ENCODE assay signal across 1 cellular context in the genomic region with DNA sequence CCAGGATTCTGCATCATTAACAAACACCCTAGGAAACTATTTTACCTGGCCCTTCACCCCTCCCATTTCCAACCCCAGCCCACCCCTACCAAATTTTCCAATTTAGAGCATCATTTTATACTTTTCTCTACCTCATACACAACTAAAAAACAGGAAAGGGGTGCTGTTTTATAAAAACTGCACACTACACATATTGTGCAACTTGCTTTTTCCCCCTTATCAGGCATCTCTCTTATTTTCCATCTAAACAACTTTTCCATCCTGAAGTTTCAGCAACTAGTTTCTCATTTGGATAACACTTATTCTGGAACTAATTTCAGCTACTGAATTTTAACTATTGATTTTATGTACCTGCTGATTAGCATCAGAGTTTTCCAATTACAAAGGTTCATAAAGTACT.
TF ChIP-seq lines count a peak whose summit lies in the region.

No MANE protein-coding gene starts in this region.

TF ChIP-seq in GM23338, 12 proteins besides CTCF, POLR2A, EP300 and RAD21 (continued from another document):
- TF ChIP-seq, protein P1, sequence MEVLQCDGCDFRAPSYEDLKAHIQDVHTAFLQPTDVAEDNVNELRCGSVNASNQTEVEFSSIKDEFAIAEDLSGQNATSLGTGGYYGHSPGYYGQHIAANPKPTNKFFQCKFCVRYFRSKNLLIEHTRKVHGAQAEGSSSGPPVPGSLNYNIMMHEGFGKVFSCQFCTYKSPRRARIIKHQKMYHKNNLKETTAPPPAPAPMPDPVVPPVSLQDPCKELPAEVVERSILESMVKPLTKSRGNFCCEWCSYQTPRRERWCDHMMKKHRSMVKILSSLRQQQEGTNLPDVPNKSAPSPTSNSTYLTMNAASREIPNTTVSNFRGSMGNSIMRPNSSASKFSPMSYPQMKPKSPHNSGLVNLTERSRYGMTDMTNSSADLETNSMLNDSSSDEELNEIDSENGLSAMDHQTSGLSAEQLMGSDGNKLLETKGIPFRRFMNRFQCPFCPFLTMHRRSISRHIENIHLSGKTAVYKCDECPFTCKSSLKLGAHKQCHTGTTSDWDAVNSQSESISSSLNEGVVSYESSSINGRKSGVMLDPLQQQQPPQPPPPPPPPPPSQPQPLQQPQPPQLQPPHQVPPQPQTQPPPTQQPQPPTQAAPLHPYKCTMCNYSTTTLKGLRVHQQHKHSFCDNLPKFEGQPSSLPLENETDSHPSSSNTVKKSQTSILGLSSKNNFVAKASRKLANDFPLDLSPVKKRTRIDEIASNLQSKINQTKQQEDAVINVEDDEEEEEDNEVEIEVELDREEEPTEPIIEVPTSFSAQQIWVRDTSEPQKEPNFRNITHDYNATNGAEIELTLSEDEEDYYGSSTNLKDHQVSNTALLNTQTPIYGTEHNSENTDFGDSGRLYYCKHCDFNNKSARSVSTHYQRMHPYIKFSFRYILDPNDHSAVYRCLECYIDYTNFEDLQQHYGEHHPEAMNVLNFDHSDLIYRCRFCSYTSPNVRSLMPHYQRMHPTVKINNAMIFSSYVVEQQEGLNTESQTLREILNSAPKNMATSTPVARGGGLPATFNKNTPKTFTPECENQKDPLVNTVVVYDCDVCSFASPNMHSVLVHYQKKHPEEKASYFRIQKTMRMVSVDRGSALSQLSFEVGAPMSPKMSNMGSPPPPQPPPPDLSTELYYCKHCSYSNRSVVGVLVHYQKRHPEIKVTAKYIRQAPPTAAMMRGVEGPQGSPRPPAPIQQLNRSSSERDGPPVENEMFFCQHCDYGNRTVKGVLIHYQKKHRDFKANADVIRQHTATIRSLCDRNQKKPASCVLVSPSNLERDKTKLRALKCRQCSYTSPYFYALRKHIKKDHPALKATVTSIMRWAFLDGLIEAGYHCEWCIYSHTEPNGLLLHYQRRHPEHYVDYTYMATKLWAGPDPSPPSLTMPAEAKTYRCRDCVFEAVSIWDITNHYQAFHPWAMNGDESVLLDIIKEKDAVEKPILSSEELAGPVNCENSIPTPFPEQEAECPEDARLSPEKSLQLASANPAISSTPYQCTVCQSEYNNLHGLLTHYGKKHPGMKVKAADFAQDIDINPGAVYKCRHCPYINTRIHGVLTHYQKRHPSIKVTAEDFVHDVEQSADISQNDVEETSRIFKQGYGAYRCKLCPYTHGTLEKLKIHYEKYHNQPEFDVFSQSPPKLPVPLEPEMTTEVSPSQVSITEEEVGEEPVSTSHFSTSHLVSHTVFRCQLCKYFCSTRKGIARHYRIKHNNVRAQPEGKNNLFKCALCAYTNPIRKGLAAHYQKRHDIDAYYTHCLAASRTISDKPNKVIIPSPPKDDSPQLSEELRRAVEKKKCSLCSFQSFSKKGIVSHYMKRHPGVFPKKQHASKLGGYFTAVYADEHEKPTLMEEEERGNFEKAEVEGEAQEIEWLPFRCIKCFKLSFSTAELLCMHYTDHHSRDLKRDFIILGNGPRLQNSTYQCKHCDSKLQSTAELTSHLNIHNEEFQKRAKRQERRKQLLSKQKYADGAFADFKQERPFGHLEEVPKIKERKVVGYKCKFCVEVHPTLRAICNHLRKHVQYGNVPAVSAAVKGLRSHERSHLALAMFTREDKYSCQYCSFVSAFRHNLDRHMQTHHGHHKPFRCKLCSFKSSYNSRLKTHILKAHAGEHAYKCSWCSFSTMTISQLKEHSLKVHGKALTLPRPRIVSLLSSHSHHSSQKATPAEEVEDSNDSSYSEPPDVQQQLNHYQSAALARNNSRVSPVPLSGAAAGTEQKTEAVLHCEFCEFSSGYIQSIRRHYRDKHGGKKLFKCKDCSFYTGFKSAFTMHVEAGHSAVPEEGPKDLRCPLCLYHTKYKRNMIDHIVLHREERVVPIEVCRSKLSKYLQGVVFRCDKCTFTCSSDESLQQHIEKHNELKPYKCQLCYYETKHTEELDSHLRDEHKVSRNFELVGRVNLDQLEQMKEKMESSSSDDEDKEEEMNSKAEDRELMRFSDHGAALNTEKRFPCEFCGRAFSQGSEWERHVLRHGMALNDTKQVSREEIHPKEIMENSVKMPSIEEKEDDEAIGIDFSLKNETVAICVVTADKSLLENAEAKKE (CRISPR knock-in tag; IDR thresholded peaks at IDR 0.05) = no peak
- TF ChIP-seq EZH2phosphoT487 (IDR thresholded peaks at IDR 0.05; ENCODE audit: unreplicated experiment) (no peak), ZNF331 (CRISPR knock-in tag; IDR thresholded peaks at IDR 0.05; ENCODE audit: low read depth) (no peak), POLR2AphosphoS5 (IDR thresholded peaks at IDR 0.05; ENCODE audit: low read depth) (no peak), EZH2 (IDR thresholded peaks at IDR 0.05; ENCODE audit: low read depth, unreplicated experiment) (no peak), ZNF114 (CRISPR knock-in tag; IDR thresholded peaks at IDR 0.05) (no peak), JUNB (IDR thresholded peaks at IDR 0.05; ENCODE audit: unreplicated experiment) (no peak), NANOG (IDR thresholded peaks at IDR 0.05; ENCODE audit: borderline replicate concordance) (no peak), STAT1 (IDR thresholded peaks at IDR 0.05; ENCODE audit: unreplicated experiment) (no peak)
- TF ChIP-seq, protein P2, sequence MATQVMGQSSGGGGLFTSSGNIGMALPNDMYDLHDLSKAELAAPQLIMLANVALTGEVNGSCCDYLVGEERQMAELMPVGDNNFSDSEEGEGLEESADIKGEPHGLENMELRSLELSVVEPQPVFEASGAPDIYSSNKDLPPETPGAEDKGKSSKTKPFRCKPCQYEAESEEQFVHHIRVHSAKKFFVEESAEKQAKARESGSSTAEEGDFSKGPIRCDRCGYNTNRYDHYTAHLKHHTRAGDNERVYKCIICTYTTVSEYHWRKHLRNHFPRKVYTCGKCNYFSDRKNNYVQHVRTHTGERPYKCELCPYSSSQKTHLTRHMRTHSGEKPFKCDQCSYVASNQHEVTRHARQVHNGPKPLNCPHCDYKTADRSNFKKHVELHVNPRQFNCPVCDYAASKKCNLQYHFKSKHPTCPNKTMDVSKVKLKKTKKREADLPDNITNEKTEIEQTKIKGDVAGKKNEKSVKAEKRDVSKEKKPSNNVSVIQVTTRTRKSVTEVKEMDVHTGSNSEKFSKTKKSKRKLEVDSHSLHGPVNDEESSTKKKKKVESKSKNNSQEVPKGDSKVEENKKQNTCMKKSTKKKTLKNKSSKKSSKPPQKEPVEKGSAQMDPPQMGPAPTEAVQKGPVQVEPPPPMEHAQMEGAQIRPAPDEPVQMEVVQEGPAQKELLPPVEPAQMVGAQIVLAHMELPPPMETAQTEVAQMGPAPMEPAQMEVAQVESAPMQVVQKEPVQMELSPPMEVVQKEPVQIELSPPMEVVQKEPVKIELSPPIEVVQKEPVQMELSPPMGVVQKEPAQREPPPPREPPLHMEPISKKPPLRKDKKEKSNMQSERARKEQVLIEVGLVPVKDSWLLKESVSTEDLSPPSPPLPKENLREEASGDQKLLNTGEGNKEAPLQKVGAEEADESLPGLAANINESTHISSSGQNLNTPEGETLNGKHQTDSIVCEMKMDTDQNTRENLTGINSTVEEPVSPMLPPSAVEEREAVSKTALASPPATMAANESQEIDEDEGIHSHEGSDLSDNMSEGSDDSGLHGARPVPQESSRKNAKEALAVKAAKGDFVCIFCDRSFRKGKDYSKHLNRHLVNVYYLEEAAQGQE (IDR thresholded peaks at IDR 0.05; ENCODE audit: unreplicated experiment) = no peak
- TF ChIP-seq, protein P3, sequence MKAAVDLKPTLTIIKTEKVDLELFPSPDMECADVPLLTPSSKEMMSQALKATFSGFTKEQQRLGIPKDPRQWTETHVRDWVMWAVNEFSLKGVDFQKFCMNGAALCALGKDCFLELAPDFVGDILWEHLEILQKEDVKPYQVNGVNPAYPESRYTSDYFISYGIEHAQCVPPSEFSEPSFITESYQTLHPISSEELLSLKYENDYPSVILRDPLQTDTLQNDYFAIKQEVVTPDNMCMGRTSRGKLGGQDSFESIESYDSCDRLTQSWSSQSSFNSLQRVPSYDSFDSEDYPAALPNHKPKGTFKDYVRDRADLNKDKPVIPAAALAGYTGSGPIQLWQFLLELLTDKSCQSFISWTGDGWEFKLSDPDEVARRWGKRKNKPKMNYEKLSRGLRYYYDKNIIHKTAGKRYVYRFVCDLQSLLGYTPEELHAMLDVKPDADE (IDR thresholded peaks at IDR 0.05) = no peak
